Comparison of ENCODE assay signal across 1 cellular context in the genomic region with DNA sequence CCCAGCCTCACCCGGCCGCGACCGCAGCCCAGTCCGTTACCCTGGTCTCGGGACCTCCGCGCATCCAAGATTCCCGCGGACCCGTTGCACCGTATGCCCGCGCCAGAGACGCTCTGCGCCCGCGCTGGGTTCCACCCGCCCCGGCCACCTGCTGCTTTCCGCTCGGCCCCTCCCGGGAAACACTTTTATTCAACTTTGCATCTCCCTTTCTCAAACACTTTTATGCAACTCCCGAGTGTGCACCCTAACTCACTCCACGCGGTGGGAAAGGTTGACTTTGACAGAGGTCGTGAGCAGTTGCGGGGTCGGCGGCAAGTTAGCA.
TF ChIP-seq lines count a peak whose summit lies in the region.

A gene with protein sequence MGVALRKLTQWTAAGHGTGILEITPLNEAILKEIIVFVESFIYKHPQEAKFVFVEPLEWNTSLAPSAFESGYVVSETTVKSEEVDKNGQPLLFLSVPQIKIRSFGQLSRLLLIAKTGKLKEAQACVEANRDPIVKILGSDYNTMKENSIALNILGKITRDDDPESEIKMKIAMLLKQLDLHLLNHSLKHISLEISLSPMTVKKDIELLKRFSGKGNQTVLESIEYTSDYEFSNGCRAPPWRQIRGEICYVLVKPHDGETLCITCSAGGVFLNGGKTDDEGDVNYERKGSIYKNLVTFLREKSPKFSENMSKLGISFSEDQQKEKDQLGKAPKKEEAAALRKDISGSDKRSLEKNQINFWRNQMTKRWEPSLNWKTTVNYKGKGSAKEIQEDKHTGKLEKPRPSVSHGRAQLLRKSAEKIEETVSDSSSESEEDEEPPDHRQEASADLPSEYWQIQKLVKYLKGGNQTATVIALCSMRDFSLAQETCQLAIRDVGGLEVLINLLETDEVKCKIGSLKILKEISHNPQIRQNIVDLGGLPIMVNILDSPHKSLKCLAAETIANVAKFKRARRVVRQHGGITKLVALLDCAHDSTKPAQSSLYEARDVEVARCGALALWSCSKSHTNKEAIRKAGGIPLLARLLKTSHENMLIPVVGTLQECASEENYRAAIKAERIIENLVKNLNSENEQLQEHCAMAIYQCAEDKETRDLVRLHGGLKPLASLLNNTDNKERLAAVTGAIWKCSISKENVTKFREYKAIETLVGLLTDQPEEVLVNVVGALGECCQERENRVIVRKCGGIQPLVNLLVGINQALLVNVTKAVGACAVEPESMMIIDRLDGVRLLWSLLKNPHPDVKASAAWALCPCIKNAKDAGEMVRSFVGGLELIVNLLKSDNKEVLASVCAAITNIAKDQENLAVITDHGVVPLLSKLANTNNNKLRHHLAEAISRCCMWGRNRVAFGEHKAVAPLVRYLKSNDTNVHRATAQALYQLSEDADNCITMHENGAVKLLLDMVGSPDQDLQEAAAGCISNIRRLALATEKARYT (minus strand): TSS at position 126 of the 322 bp plus-strand sequence. CDS start 3,937 bp downstream, outside the sequence.

TF ChIP-seq in HEK293, 187 proteins besides CTCF, POLR2A, EP300 and RAD21 (continued from another document and continues in another):
- TF ChIP-seq, protein P1, sequence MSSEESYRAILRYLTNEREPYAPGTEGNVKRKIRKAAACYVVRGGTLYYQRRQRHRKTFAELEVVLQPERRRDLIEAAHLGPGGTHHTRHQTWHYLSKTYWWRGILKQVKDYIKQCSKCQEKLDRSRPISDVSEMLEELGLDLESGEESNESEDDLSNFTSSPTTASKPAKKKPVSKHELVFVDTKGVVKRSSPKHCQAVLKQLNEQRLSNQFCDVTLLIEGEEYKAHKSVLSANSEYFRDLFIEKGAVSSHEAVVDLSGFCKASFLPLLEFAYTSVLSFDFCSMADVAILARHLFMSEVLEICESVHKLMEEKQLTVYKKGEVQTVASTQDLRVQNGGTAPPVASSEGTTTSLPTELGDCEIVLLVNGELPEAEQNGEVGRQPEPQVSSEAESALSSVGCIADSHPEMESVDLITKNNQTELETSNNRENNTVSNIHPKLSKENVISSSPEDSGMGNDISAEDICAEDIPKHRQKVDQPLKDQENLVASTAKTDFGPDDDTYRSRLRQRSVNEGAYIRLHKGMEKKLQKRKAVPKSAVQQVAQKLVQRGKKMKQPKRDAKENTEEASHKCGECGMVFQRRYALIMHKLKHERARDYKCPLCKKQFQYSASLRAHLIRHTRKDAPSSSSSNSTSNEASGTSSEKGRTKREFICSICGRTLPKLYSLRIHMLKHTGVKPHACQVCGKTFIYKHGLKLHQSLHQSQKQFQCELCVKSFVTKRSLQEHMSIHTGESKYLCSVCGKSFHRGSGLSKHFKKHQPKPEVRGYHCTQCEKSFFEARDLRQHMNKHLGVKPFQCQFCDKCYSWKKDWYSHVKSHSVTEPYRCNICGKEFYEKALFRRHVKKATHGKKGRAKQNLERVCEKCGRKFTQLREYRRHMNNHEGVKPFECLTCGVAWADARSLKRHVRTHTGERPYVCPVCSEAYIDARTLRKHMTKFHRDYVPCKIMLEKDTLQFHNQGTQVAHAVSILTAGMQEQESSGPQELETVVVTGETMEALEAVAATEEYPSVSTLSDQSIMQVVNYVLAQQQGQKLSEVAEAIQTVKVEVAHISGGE (tag by site-specific recombination; conservative IDR thresholded peaks at IDR 0.05; ENCODE audit: low read depth) = 0 out of 2 replicates have a peak, but pooled peaks have one; percentile 11
- TF ChIP-seq, protein P2, sequence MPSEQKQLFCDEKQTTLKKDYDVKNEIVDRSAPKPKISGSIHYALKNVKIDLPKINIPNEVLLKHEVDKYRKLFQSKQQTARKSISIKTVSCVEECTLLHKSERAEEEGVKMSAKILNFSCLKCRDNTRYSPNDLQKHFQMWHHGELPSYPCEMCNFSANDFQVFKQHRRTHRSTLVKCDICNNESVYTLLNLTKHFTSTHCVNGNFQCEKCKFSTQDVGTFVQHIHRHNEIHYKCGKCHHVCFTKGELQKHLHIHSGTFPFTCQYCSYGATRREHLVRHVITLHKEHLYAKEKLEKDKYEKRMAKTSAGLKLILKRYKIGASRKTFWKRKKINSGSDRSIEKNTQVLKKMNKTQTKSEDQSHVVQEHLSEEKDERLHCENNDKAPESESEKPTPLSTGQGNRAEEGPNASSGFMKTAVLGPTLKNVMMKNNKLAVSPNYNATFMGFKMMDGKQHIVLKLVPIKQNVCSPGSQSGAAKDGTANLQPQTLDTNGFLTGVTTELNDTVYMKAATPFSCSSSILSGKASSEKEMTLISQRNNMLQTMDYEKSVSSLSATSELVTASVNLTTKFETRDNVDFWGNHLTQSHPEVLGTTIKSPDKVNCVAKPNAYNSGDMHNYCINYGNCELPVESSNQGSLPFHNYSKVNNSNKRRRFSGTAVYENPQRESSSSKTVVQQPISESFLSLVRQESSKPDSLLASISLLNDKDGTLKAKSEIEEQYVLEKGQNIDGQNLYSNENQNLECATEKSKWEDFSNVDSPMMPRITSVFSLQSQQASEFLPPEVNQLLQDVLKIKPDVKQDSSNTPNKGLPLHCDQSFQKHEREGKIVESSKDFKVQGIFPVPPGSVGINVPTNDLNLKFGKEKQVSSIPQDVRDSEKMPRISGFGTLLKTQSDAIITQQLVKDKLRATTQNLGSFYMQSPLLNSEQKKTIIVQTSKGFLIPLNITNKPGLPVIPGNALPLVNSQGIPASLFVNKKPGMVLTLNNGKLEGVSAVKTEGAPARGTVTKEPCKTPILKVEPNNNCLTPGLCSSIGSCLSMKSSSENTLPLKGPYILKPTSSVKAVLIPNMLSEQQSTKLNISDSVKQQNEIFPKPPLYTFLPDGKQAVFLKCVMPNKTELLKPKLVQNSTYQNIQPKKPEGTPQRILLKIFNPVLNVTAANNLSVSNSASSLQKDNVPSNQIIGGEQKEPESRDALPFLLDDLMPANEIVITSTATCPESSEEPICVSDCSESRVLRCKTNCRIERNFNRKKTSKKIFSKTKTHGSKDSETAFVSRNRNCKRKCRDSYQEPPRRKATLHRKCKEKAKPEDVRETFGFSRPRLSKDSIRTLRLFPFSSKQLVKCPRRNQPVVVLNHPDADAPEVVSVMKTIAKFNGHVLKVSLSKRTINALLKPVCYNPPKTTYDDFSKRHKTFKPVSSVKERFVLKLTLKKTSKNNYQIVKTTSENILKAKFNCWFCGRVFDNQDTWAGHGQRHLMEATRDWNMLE (tag by site-specific recombination; conservative IDR thresholded peaks at IDR 0.05; ENCODE audit: low read depth) = no peak
- no peak for TF ChIP-seq ZNF623 (tag by site-specific recombination; IDR thresholded peaks at IDR 0.05)
- 0 out of 2 replicates have a peak, but pooled peaks have one; percentile 1 for TF ChIP-seq ZNF146 (tag by site-specific recombination; IDR thresholded peaks at IDR 0.05)
- no peak for TF ChIP-seq ZNF138 (tag by site-specific recombination; IDR thresholded peaks at IDR 0.05; ENCODE audit: borderline replicate concordance)
- no peak; the same call in 1 of the 2 replicates for TF ChIP-seq KLF10 (tag by site-specific recombination; IDR thresholded peaks at IDR 0.05)
- TF ChIP-seq ZNF133 (tag by site-specific recombination; IDR thresholded peaks at IDR 0.05) = no peak
- no peak for TF ChIP-seq ZNF366 (tag by site-specific recombination; conservative IDR thresholded peaks at IDR 0.05)
- TF ChIP-seq ZNF776 (tag by site-specific recombination; IDR thresholded peaks at IDR 0.05; ENCODE audit: borderline replicate concordance) = no peak
- peak; percentile 79 for TF ChIP-seq SCRT1 (tag by site-specific recombination; IDR thresholded peaks at IDR 0.05; ENCODE audit: borderline replicate concordance)
- TF ChIP-seq SP3 (tag by site-specific recombination; IDR thresholded peaks at IDR 0.05) = no peak
- TF ChIP-seq KLF16 (tag by site-specific recombination; IDR thresholded peaks at IDR 0.05) = no peak
- TF ChIP-seq, protein P3, sequence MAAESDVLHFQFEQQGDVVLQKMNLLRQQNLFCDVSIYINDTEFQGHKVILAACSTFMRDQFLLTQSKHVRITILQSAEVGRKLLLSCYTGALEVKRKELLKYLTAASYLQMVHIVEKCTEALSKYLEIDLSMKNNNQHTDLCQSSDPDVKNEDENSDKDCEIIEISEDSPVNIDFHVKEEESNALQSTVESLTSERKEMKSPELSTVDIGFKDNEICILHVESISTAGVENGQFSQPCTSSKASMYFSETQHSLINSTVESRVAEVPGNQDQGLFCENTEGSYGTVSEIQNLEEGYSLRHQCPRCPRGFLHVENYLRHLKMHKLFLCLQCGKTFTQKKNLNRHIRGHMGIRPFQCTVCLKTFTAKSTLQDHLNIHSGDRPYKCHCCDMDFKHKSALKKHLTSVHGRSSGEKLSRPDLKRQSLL (tag by site-specific recombination; IDR thresholded peaks at IDR 0.05) = no peak
- TF ChIP-seq GLIS1 (tag by site-specific recombination; IDR thresholded peaks at IDR 0.05) = no peak
- TF ChIP-seq YY1 (tag by site-specific recombination; IDR thresholded peaks at IDR 0.05) = peak; percentile 4; the same call in 1 of the 2 replicates
- TF ChIP-seq ZFP69B (tag by site-specific recombination; IDR thresholded peaks at IDR 0.05) = no peak
- no peak for TF ChIP-seq ZNF112 (tag by site-specific recombination; IDR thresholded peaks at IDR 0.05)
- 0 out of 2 replicates have a peak, but pooled peaks have one; percentile 35 for TF ChIP-seq ZNF560 (tag by site-specific recombination; IDR thresholded peaks at IDR 0.05; ENCODE audit: borderline replicate concordance)
- no peak for TF ChIP-seq RBAK (tag by site-specific recombination; IDR thresholded peaks at IDR 0.05)
- no peak for TF ChIP-seq OVOL3 (tag by site-specific recombination; IDR thresholded peaks at IDR 0.05)
- TF ChIP-seq ZNF600 (tag by site-specific recombination; IDR thresholded peaks at IDR 0.05) = no peak
- no peak for TF ChIP-seq ZNF211 (tag by site-specific recombination; IDR thresholded peaks at IDR 0.05; ENCODE audit: low read depth)
- no peak for TF ChIP-seq MYNN (tag by site-specific recombination; IDR thresholded peaks at IDR 0.05; ENCODE audit: borderline replicate concordance)
- TF ChIP-seq ZBTB8A (tag by site-specific recombination; IDR thresholded peaks at IDR 0.05) = peak; percentile 78
- TF ChIP-seq, protein P4, sequence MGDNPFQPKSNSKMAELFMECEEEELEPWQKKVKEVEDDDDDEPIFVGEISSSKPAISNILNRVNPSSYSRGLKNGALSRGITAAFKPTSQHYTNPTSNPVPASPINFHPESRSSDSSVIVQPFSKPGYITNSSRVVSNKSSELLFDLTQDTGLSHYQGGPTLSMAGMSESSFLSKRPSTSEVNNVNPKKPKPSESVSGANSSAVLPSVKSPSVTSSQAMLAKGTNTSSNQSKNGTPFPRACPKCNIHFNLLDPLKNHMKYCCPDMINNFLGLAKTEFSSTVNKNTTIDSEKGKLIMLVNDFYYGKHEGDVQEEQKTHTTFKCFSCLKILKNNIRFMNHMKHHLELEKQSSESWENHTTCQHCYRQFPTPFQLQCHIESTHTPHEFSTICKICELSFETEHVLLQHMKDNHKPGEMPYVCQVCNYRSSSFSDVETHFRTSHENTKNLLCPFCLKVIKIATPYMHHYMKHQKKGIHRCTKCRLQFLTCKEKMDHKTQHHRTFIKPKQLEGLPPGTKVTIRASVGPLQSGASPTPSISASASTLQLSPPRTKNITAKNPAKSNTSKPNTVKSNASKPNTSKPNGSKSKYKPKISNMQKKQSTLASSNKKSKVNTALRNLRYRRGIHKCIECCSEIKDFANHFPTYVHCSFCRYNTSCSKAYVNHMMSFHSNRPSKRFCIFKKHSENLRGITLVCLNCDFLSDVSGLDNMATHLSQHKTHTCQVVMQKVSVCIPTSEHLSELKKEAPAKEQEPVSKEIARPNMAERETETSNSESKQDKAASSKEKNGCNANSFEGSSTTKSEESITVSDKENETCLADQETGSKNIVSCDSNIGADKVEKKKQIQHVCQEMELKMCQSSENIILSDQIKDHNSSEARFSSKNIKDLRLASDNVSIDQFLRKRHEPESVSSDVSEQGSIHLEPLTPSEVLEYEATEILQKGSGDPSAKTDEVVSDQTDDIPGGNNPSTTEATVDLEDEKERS (tag by site-specific recombination; IDR thresholded peaks at IDR 0.05) = no peak
- no peak for TF ChIP-seq ZNF514 (tag by site-specific recombination; IDR thresholded peaks at IDR 0.05)
- TF ChIP-seq, protein P5, sequence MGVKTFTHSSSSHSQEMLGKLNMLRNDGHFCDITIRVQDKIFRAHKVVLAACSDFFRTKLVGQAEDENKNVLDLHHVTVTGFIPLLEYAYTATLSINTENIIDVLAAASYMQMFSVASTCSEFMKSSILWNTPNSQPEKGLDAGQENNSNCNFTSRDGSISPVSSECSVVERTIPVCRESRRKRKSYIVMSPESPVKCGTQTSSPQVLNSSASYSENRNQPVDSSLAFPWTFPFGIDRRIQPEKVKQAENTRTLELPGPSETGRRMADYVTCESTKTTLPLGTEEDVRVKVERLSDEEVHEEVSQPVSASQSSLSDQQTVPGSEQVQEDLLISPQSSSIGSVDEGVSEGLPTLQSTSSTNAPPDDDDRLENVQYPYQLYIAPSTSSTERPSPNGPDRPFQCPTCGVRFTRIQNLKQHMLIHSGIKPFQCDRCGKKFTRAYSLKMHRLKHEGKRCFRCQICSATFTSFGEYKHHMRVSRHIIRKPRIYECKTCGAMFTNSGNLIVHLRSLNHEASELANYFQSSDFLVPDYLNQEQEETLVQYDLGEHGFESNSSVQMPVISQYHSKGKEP (tag by site-specific recombination; IDR thresholded peaks at IDR 0.05) = 0 out of 2 replicates have a peak, but pooled peaks have one; percentile 39
- TF ChIP-seq ZFP3 (tag by site-specific recombination; IDR thresholded peaks at IDR 0.05; ENCODE audit: low read depth) = no peak
- peak; percentile 1; the same call in 1 of the 2 replicates for TF ChIP-seq IKZF3 (tag by site-specific recombination; IDR thresholded peaks at IDR 0.05)
- 0 out of 2 replicates have a peak, but pooled peaks have one; percentile 6 for TF ChIP-seq BCL11B (tag by site-specific recombination; IDR thresholded peaks at IDR 0.05; ENCODE audit: low read depth)
- TF ChIP-seq HOXC10 (CRISPR knock-in tag; IDR thresholded peaks at IDR 0.05) = no peak
- TF ChIP-seq ZNF785 (tag by site-specific recombination; IDR thresholded peaks at IDR 0.05) = no peak
- TF ChIP-seq, protein P6, sequence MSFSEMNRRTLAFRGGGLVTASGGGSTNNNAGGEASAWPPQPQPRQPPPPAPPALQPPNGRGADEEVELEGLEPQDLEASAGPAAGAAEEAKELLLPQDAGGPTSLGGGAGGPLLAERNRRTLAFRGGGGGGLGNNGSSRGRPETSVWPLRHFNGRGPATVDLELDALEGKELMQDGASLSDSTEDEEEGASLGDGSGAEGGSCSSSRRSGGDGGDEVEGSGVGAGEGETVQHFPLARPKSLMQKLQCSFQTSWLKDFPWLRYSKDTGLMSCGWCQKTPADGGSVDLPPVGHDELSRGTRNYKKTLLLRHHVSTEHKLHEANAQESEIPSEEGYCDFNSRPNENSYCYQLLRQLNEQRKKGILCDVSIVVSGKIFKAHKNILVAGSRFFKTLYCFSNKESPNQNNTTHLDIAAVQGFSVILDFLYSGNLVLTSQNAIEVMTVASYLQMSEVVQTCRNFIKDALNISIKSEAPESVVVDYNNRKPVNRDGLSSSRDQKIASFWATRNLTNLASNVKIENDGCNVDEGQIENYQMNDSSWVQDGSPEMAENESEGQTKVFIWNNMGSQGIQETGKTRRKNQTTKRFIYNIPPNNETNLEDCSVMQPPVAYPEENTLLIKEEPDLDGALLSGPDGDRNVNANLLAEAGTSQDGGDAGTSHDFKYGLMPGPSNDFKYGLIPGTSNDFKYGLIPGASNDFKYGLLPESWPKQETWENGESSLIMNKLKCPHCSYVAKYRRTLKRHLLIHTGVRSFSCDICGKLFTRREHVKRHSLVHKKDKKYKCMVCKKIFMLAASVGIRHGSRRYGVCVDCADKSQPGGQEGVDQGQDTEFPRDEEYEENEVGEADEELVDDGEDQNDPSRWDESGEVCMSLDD (tag by site-specific recombination; IDR thresholded peaks at IDR 0.05) = no peak
